Comparison of ENCODE assay signal across 11 cellular contexts in the genomic region with DNA sequence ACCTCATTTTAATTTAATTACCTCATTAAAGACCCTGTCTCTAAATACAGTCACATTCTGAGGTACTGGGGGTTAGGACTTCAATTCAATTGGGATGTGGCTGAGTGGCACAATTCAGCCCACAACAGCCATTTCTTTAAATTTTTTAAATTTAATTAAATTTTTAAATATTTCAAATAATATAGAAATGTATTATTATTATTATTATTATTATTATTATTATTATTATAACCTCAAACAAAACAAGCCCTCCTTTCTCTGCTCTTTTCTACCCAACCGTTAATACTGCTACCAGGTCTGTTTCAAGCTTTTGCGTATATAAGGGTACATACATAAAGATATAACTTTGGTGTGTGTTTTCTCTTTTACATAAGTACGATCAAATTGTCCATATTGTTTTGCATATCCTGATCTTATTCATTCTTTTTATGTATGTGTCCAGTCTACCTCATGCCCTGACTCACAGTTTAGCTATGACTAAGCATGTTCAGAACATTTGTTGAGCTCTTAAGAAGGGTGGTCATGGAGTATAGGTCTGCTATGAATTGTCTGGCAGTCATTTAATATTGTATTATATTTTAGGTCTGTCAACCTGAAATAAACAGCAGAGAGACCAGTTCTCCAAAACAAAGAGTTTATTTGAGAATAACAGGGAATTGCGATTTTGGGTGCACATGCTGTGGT.
DNase-seq lines count a peak whose midpoint lies in the region; ATAC-seq and TF ChIP-seq lines count a peak whose summit lies in the region.
"Had no signal": no experiment of that assay in that cellular context is flagged by ENCODE, and none has a peak within 500 bp of the region (broad histone marks: within the 10 kb centered on the region; RNA-seq: fewer than 3 reads in every experiment).

No MANE protein-coding gene starts in this region.

- peaks cover 8% of the 10 kb centered on the region for H3K4me1 ChIP-seq in RWPE2 (ENCODE audit: insufficient read depth, poor library complexity, severe bottlenecking)

- peak; percentile 68 for DNase-seq in GM06990 (ENCODE audit: extremely low read depth, insufficient read length)
- no peak for DNase-seq in RWPE2 (ENCODE audit: low spot score)
- DNase-seq in NCI-H1417 (lab: John Stamatoyannopoulos, UW) = no peak
- DNase-seq in NCI-H1105 treated with DMSO at 0.1 percent for 48 hours (lab: John Stamatoyannopoulos, UW) = no peak
- DNase-seq in SW480 (ENCODE audit: low spot score) = no peak
- DNase-seq in SKM-1 treated with dmso at 0.1 percent for 144 hours (lab: John Stamatoyannopoulos, UW; ENCODE audit: unreplicated experiment) = no peak
- DNase-seq: effector CD4-positive, alpha-beta T cell; immature natural killer cell; NCI-H345 had no signal

- no peaks in the 10 kb centered on the region for H3K9me3 ChIP-seq in RWPE2 (ENCODE audit: severe bottlenecking)

- H3K36me3 ChIP-seq in GM06990 (ENCODE audit: control insufficient read depth, insufficient read depth, low read length) (no peaks in the 10 kb centered on the region), RWPE2 (ENCODE audit: low read depth) (no peaks in the 10 kb centered on the region)

- H3K27me3 ChIP-seq in GM06990 (replicated peaks; ENCODE audit: control insufficient read depth, insufficient read depth, low read length) (no peaks in the 10 kb centered on the region), RWPE2 (ENCODE audit: insufficient read depth, poor library complexity, severe bottlenecking) (no peaks in the 10 kb centered on the region)

- no peak overlapping the region for H3K27ac ChIP-seq in RWPE2 (ENCODE audit: poor library complexity, severe bottlenecking)

- no peak overlapping the region for H3K4me3 ChIP-seq in GM06990 (replicated peaks; ENCODE audit: low read depth, low read length)
- H3K4me3 ChIP-seq in RWPE2 (ENCODE audit: severe bottlenecking) = no peak overlapping the region

- ATAC-seq in GM19328 (IDR thresholded peaks at IDR 0.05; ENCODE audit: unreplicated experiment) (peak; percentile 74), HG02938 (IDR thresholded peaks at IDR 0.05; ENCODE audit: unreplicated experiment) (peak; percentile 95), RWPE2 (ENCODE audit: low read depth) (peak; percentile 84)

- TF ChIP-seq CTCF in GM06990 (IDR thresholded peaks at IDR 0.05; ENCODE audit: insufficient read depth, low read length, poor library complexity, severe bottlenecking) (no peak), RWPE2 (IDR thresholded peaks at IDR 0.05; ENCODE audit: poor library complexity, severe bottlenecking) (no peak)
